In genomic region chr7:72405871-72406270, GRCh38 we compare ENCODE assay signal across 23 cellular contexts. TPM values are rescaled to one million over a fixed set of nuclear protein-coding genes. Genes with fewer than 3 reads are reported as not detected.
"Had no signal": no experiment of that assay in that cellular context is flagged by ENCODE, and none has a peak within 500 bp of the region (broad histone marks: within the 10 kb centered on the region; RNA-seq: fewer than 3 reads in every experiment).

No MANE protein-coding gene starts in this region.

- H3K9me3 Mint-ChIP-seq: neural progenitor cell had no signal

- H2AFZ ChIP-seq: neural progenitor cell had no signal

- H3K27me3 ChIP-seq: gastroesophageal sphincter, neural progenitor cell, sigmoid colon, uterus had no signal

- H3K27ac Mint-ChIP-seq: activated CD4-positive, alpha-beta memory T cell treated with anti-CD3 and anti-CD28 coated beads, Interleukin-2, amount 10 ng/mL, durations not matched to agents 7 days and 5 days; activated naive CD4-positive, alpha-beta T cell treated with anti-CD3 and anti-CD28 coated beads, Interleukin-2, amount 10 ng/mL, durations not matched to agents 7 days and 5 days; activated T-cell treated with anti-CD3 and anti-CD28 coated beads, Interleukin-2, amount 50 U/mL, for 72 hours; naive thymus-derived CD8-positive, alpha-beta T cell; neural progenitor cell; stimulated activated naive B cell treated with anti-CD40 and anti-IgM and Interleukin-4, amounts not matched to agents 10 μg/mL and 1 μg/mL and 100 μg/mL, for 72 hours had no signal

- H3K4me1 ChIP-seq: gastroesophageal sphincter, lower lobe of right lung, sigmoid colon, uterus had no signal

- H3K4me2 ChIP-seq: neural progenitor cell had no signal

- H3K4me3 ChIP-seq: gastroesophageal sphincter, lower lobe of right lung, neural progenitor cell, sigmoid colon, uterus had no signal

- H3K27ac ChIP-seq: gastroesophageal sphincter, lower lobe of right lung, neural progenitor cell, sigmoid colon, uterus, VCaP had no signal

- H3K9me3 ChIP-seq: gastroesophageal sphincter, lower lobe of right lung, sigmoid colon, uterus had no signal

- H3K4me1 Mint-ChIP-seq: activated CD4-positive, alpha-beta memory T cell treated with anti-CD3 and anti-CD28 coated beads, Interleukin-2, amount 10 ng/mL, durations not matched to agents 7 days and 5 days; activated CD4-positive, alpha-beta T cell treated with anti-CD3 and anti-CD28 coated beads, Interleukin-2, amount 10 ng/mL, durations not matched to agents 24 days and 14 days; activated naive CD4-positive, alpha-beta T cell treated with anti-CD3 and anti-CD28 coated beads, Interleukin-2, amount 10 ng/mL, durations not matched to agents 7 days and 5 days had no signal

- H3K4me3 Mint-ChIP-seq: activated CD4-positive, alpha-beta memory T cell treated with anti-CD3 and anti-CD28 coated beads, Interleukin-2, amount 10 ng/mL, durations not matched to agents 7 days and 5 days; activated CD4-positive, alpha-beta T cell treated with anti-CD3 and anti-CD28 coated beads, Interleukin-2, amount 10 ng/mL, durations not matched to agents 24 days and 14 days; activated naive CD4-positive, alpha-beta T cell treated with anti-CD3 and anti-CD28 coated beads, Interleukin-2, amount 10 ng/mL, durations not matched to agents 7 days and 5 days; naive thymus-derived CD8-positive, alpha-beta T cell; neural progenitor cell; stimulated activated naive B cell treated with anti-CD40 and anti-IgM and Interleukin-4, amounts not matched to agents 10 μg/mL and 1 μg/mL and 100 μg/mL, for 72 hours had no signal

- H3K27me3 Mint-ChIP-seq: activated CD4-positive, alpha-beta memory T cell treated with anti-CD3 and anti-CD28 coated beads, Interleukin-2, amount 10 ng/mL, durations not matched to agents 7 days and 5 days; activated CD4-positive, alpha-beta T cell treated with anti-CD3 and anti-CD28 coated beads, Interleukin-2, amount 10 ng/mL, durations not matched to agents 24 days and 14 days; activated naive CD4-positive, alpha-beta T cell treated with anti-CD3 and anti-CD28 coated beads, Interleukin-2, amount 10 ng/mL, durations not matched to agents 7 days and 5 days had no signal

- DNase-seq: activated CD4-positive, alpha-beta memory T cell treated with anti-CD3 and anti-CD28 coated beads, Interleukin-2, amount 10 ng/mL, durations not matched to agents 7 days and 5 days; activated CD4-positive, alpha-beta T cell treated with anti-CD3 and anti-CD28 coated beads, Interleukin-2, amount 10 ng/mL, durations not matched to agents 24 days and 14 days; activated effector memory CD4-positive, alpha-beta T cell treated with anti-CD3 and anti-CD28 coated beads, Interleukin-2, amount 50 U/mL, for 16 hours; activated naive CD4-positive, alpha-beta T cell treated with anti-CD3 and anti-CD28 coated beads, Interleukin-2, amount 10 ng/mL, durations not matched to agents 7 days and 5 days; effector memory CD4-positive, alpha-beta T cell; kidney; naive thymus-derived CD8-positive, alpha-beta T cell; retina; sigmoid colon; stimulated activated CD4-positive, alpha-beta T cell treated with anti-CD3 and anti-CD28 coated beads, Interleukin-2, amount 100 ng/mL, for 48 hours; stimulated activated CD8-positive, alpha-beta memory T cell treated with anti-CD3 and anti-CD28 coated beads, Interleukin-4, amount 100 ng/mL, for 48 hours; stimulated activated naive B cell treated with anti-CD40 and anti-IgM and Interleukin-4, amounts not matched to agents 10 μg/mL and 1 μg/mL and 100 μg/mL, for 72 hours; uterus had no signal

- H3K36me3 Mint-ChIP-seq: activated naive CD4-positive, alpha-beta T cell treated with anti-CD3 and anti-CD28 coated beads, Interleukin-2, amount 10 ng/mL, durations not matched to agents 7 days and 5 days; neural progenitor cell; stimulated activated naive B cell treated with anti-CD40 and anti-IgM and Interleukin-4, amounts not matched to agents 10 μg/mL and 1 μg/mL and 100 μg/mL, for 72 hours had no signal

- FAIRE-seq: kidney had no signal

- H3K9ac ChIP-seq: neural progenitor cell had no signal

- ATAC-seq: activated CD4-positive, CD25-positive, alpha-beta regulatory T cell treated with anti-CD3 and anti-CD28 coated beads, Interleukin-2, amount 50 U/mL, for 24 hours; left lobe of liver; naive thymus-derived CD8-positive, alpha-beta T cell had no signal

RNA-seq across cellular contexts. Expression of gene CALN1, which starts 6.3 kb away (rescaled TPM):
- total RNA-seq: activated CD4-positive, alpha-beta memory T cell treated with anti-CD3 and anti-CD28 coated beads, Interleukin-2, amount 10 ng/mL, durations not matched to agents 7 days and 5 days; activated CD4-positive, alpha-beta T cell treated with anti-CD3 and anti-CD28 coated beads, Interleukin-2, amount 10 ng/mL, durations not matched to agents 24 days and 14 days; bronchial epithelial cell; kidney; lower lobe of right lung; naive thymus-derived CD8-positive, alpha-beta T cell; osteoblast; sigmoid colon; T-helper 2 cell treated with Interferon-gamma antibody and Interleukin-4, amounts not matched to agents 100 ng/mL and 5 ng/mL, for 36 hours had no signal
